ENCODE assay signal across 11 cellular contexts in genomic region chrX:23811135-23811781, GRCh38. TPM values are rescaled to one million over a fixed set of nuclear protein-coding genes. Genes with fewer than 3 reads are reported as not detected.
A peak's percentile ranks its signal among the peaks of the same experiment; 100 is the strongest.
DNase-seq lines count a peak whose midpoint lies in the region; TF ChIP-seq lines count a peak whose summit lies in the region.
"Had no signal": no experiment of that assay in that cellular context is flagged by ENCODE, and none has a peak within 500 bp of the region (broad histone marks: within the 10 kb centered on the region; RNA-seq: fewer than 3 reads in every experiment).

No MANE protein-coding gene starts in this region.

- TF ChIP-seq POLR2A in erythroblast (IDR thresholded peaks at IDR 0.05; ENCODE audit: low read length) = no peak

- intact Hi-C loops in CD14-positive monocyte (cut with micrococcal nuclease) = no loop called here

- H3K27ac Mint-ChIP-seq in CD14-positive monocyte (peak overlapping the region; percentile 84 to 92 (median 91)), nephron (peak overlapping the region; percentile 10 to 25 (median 22))
- H3K27ac Mint-ChIP-seq: activated naive CD4-positive, alpha-beta T cell treated with anti-CD3 and anti-CD28 coated beads, Interleukin-2, amount 50 U/mL, for 24 hours; CD4-positive, CD25-positive, alpha-beta regulatory T cell had no signal

- H3K4me3 Mint-ChIP-seq in CD14-positive monocyte (peak overlapping the region in 1 of 2 donors; percentile 59), nephron (peak overlapping the region in 2 of 3 experiments; percentile 26 to 45)
- H3K4me3 Mint-ChIP-seq: activated naive CD4-positive, alpha-beta T cell treated with anti-CD3 and anti-CD28 coated beads, Interleukin-2, amount 50 U/mL, for 24 hours; CD4-positive, CD25-positive, alpha-beta regulatory T cell had no signal

- TF ChIP-seq CTCF in CD14-positive monocyte (IDR thresholded peaks at IDR 0.05) (no peak), nephron (IDR thresholded peaks at IDR 0.05; ENCODE audit: unreplicated experiment in 3 of 3) (no peak)

- DNase-seq in CD14-positive monocyte (ENCODE audit: low spot score) (peak; percentile 56), NCI-H526 treated with DMSO at 0.1 percent for 48 hours (lab: John Stamatoyannopoulos, UW) (peak; percentile 29), dermis blood vessel endothelial cell (peak; percentile 84), DMS 273 (lab: John Stamatoyannopoulos, UW; ENCODE audit: unreplicated experiment) (no peak), DMS 273 treated with DMSO at 0.1 percent for 48 hours (lab: John Stamatoyannopoulos, UW) (no peak), erythroblast (lab: John Stamatoyannopoulos, UW) (no peak)
- no peak for DNase-seq in stimulated activated CD4-positive, alpha-beta T cell treated with anti-CD3 and anti-CD28 coated beads, Interleukin-2, amount 100 ng/mL, for 48 hours
- DNase-seq: CD4-positive, CD25-positive, alpha-beta regulatory T cell; left cardiac atrium had no signal

- H3K27me3 Mint-ChIP-seq in CD14-positive monocyte (ENCODE audit: low read depth in 3 of 3) (peaks cover 0 to 9% (median 0%) of the 10 kb centered on the region in 3 donors), nephron (ENCODE audit: low read depth) (no peaks in the 10 kb centered on the region)
- H3K27me3 Mint-ChIP-seq: activated naive CD4-positive, alpha-beta T cell treated with anti-CD3 and anti-CD28 coated beads, Interleukin-2, amount 50 U/mL, for 24 hours; CD4-positive, CD25-positive, alpha-beta regulatory T cell had no signal

- H3K9me3 Mint-ChIP-seq in CD14-positive monocyte (peaks cover 0 to 11% (median 2%) of the 10 kb centered on the region in 7 donors), nephron (no peaks in the 10 kb centered on the region)
- H3K9me3 Mint-ChIP-seq: activated naive CD4-positive, alpha-beta T cell treated with anti-CD3 and anti-CD28 coated beads, Interleukin-2, amount 50 U/mL, for 24 hours had no signal

- no peaks in the 10 kb centered on the region for H3K36me3 Mint-ChIP-seq in CD14-positive monocyte
- no peaks in the 10 kb centered on the region for H3K36me3 Mint-ChIP-seq in nephron (ENCODE audit: low read depth)
- H3K36me3 Mint-ChIP-seq: activated naive CD4-positive, alpha-beta T cell treated with anti-CD3 and anti-CD28 coated beads, Interleukin-2, amount 50 U/mL, for 24 hours; CD4-positive, CD25-positive, alpha-beta regulatory T cell had no signal

- H3K4me1 Mint-ChIP-seq in CD14-positive monocyte (peaks cover 14% of the 10 kb centered on the region), nephron (peaks cover 13% of the 10 kb centered on the region)

RNA-seq across cellular contexts. Expression of gene SAT1, which starts 28.3 kb away (rescaled TPM):
- 100 to 1,000 TPM; 897 to 970 TPM for polyA plus RNA-seq in CD14-positive monocyte
- total RNA-seq in dermis blood vessel endothelial cell = 305 and 422 TPM in 2 replicates

Comparison
In these comparisons a context has a peak if more than half of its experiments do, and no peak if none do; other contexts are left out.
1. DNase-seq: peak in CD14-positive monocyte (single experiment), NCI-H526 treated with DMSO at 0.1 percent for 48 hours (single experiment) and dermis blood vessel endothelial cell (single experiment); none in stimulated activated CD4-positive, alpha-beta T cell treated with anti-CD3 and anti-CD28 coated beads, Interleukin-2, amount 100 ng/mL, for 48 hours (0 of 2), DMS 273 (single experiment), DMS 273 treated with DMSO at 0.1 percent for 48 hours (single experiment) and erythroblast (0 of 2).